ENCODE assay signal across 16 cellular contexts in genomic region chr5:39631948-39632347, GRCh38.
DNase-seq lines count a peak whose midpoint lies in the region; FAIRE-seq and TF ChIP-seq lines count a peak whose summit lies in the region.
"Had no signal": no experiment of that assay in that cellular context is flagged by ENCODE, and none has a peak within 500 bp of the region (broad histone marks: within the 10 kb centered on the region; RNA-seq: fewer than 3 reads in every experiment).

No MANE protein-coding gene starts in this region.

- H3K27me3 ChIP-seq in adipocyte (replicated peaks; ENCODE audit: control insufficient read depth, insufficient read depth, low read length) (no peaks in the 10 kb centered on the region), fibroblast of lung (ENCODE audit: control insufficient read depth, insufficient read depth, low read length) (no peaks in the 10 kb centered on the region)
- H3K27me3 ChIP-seq: BLaER1 treated with 17β-estradiol and CSF1 and Interleukin-3, amounts not matched to agents 10 nM and 100 nM had no signal

- intact Hi-C loops in posterior cingulate gyrus (cut with DNase I) = no loop called here

- H3K4me3 ChIP-seq in adipocyte (ENCODE audit: low read length) = no peak overlapping the region
- H3K4me3 ChIP-seq in fibroblast of lung (replicated peaks in 1 of 4; ENCODE audit: control extremely low read depth in 1 of 4, insufficient read depth in 1 of 4, low read depth in 3 of 4, low read length in 4 of 4) = no peak overlapping the region
- H3K4me3 ChIP-seq: BLaER1 treated with 17β-estradiol and CSF1 and Interleukin-3, amounts not matched to agents 10 nM and 100 nM; GM12878 had no signal

- no peak overlapping the region for H2AFZ ChIP-seq in fibroblast of lung (ENCODE audit: low read length)

- no peak overlapping the region for H3K4me2 ChIP-seq in fibroblast of lung (ENCODE audit: extremely low read depth, insufficient read depth, low read length)
- H3K4me2 ChIP-seq: BLaER1 treated with 17β-estradiol and CSF1 and Interleukin-3, amounts not matched to agents 10 nM and 100 nM had no signal

- no peak for TF ChIP-seq POLR2A in GM12891 (IDR thresholded peaks at IDR 0.05; ENCODE audit: low read depth, low read length)

- no peaks in the 10 kb centered on the region for H4K20me1 ChIP-seq in fibroblast of lung (ENCODE audit: control insufficient read depth, extremely low read depth, insufficient read depth, low read length)
- H4K20me1 ChIP-seq: BLaER1 treated with 17β-estradiol and CSF1 and Interleukin-3, amounts not matched to agents 10 nM and 100 nM had no signal

- H3K9me3 ChIP-seq in adipocyte (ENCODE audit: control insufficient read depth, low read length) = no peaks in the 10 kb centered on the region
- H3K9me3 ChIP-seq in fibroblast of lung (ENCODE audit: control insufficient read depth, insufficient read depth, low read depth, low read length) = no peaks in the 10 kb centered on the region

- no peaks in the 10 kb centered on the region for H3K79me2 ChIP-seq in fibroblast of lung (ENCODE audit: control insufficient read depth, insufficient read depth, low read length)

- no peak for FAIRE-seq in GM12891 (lab: Jason Lieb, UNC)
- FAIRE-seq: GM12878, GM19239, H54 had no signal

- H3K4me1 ChIP-seq in adipocyte (ENCODE audit: control insufficient read depth, insufficient read depth, low read length) = no peaks in the 10 kb centered on the region
- no peaks in the 10 kb centered on the region for H3K4me1 ChIP-seq in fibroblast of lung (ENCODE audit: control insufficient read depth, extremely low read depth, insufficient read depth, low read length)
- H3K4me1 ChIP-seq: BLaER1 treated with 17β-estradiol and CSF1 and Interleukin-3, amounts not matched to agents 10 nM and 100 nM had no signal

- no peaks in the 10 kb centered on the region for H3K36me3 ChIP-seq in adipocyte (ENCODE audit: control insufficient read depth, insufficient read depth, low read length, severe bottlenecking)
- H3K36me3 ChIP-seq in fibroblast of lung (ENCODE audit: control insufficient read depth, insufficient read depth, low read length) = no peaks in the 10 kb centered on the region
- H3K36me3 ChIP-seq: BLaER1 treated with 17β-estradiol and CSF1 and Interleukin-3, amounts not matched to agents 10 nM and 100 nM had no signal

- no peak overlapping the region for H3K27ac ChIP-seq in fibroblast of lung (ENCODE audit: insufficient read depth, low read length)
- H3K27ac ChIP-seq: BLaER1 treated with 17β-estradiol and CSF1 and Interleukin-3, amounts not matched to agents 10 nM and 100 nM had no signal

- no peak for TF ChIP-seq CTCF in fibroblast of lung (conservative IDR thresholded peaks at IDR 0.05 in 1 of 2, IDR thresholded peaks at IDR 0.05 in 1 of 2; ENCODE audit: low read depth in 1 of 2, low read length in 2 of 2)

- DNase-seq in EH (ENCODE audit: low read depth) (peak; percentile 5), adipocyte (ENCODE audit: low read depth) (peak; percentile 54), fibroblast of lung (ENCODE audit: low read depth in 2 of 2) (peak; percentile 17 to 22), glomerular visceral epithelial cell (ENCODE audit: extremely low spot score) (peak; percentile 6), H4 (ENCODE audit: low spot score) (no peak), GM12891 (ENCODE audit: insufficient read length, low spot score) (no peak), posterior cingulate gyrus (no peak)
- DNase-seq: 8988T; CD4-positive, CD25-positive, alpha-beta regulatory T cell; DMS 273 treated with DMSO at 0.1 percent for 48 hours; IMR-90; KBM-7 had no signal

- H3K9ac ChIP-seq in adipocyte (ENCODE audit: low read length) = no peak overlapping the region
- no peak overlapping the region for H3K9ac ChIP-seq in fibroblast of lung (ENCODE audit: insufficient read depth, low read length)
- H3K9ac ChIP-seq: BLaER1 treated with 17β-estradiol and CSF1 and Interleukin-3, amounts not matched to agents 10 nM and 100 nM had no signal

TF ChIP-seq in GM12891, 5 proteins besides CTCF, POLR2A, EP300 and RAD21:
- TF ChIP-seq POLR2AphosphoS5 (IDR thresholded peaks at IDR 0.05; ENCODE audit: low read depth, low read length) = no peak

Comparison
In these comparisons a context has a peak if more than half of its experiments do, and no peak if none do; other contexts are left out.
1. DNase-seq: peak in EH (single experiment), adipocyte (single experiment), fibroblast of lung (2 of 2) and glomerular visceral epithelial cell (single experiment); none in H4 (single experiment), GM12891 (single experiment) and posterior cingulate gyrus (0 of 10).